Comparison of ENCODE assay signal across 22 cellular contexts in the genomic region with DNA sequence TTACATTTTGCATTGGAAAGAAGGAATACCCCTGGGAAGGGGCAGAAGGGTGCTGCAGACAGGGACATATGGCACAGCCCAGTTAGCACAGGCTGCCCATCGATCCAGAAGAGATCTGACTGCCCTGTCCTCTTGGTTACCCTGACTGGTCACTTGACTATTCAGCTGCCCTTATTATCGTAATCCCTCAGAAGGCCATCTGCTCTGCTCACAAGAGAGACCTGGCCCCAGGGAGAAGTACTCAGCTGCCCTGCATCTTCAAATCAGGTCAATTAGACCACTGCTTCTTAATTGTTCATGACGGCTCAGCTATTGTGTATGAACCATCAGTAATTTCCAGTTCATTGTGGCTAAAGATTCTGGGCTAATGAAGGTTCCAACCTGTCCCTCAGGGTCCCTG.
"Had no signal": no experiment of that assay in that cellular context is flagged by ENCODE, and none has a peak within 500 bp of the region (broad histone marks: within the 10 kb centered on the region; RNA-seq: fewer than 3 reads in every experiment).

No MANE protein-coding gene starts in this region.

- H3K4me1 ChIP-seq: esophagus squamous epithelium, gastroesophageal sphincter, lower lobe of right lung, thyroid gland, upper lobe of right lung had no signal

- H3K36me3 Mint-ChIP-seq: activated naive CD8-positive, alpha-beta T cell treated with anti-CD3 and anti-CD28 coated beads for 36 hours; naive B cell; T-cell; WTC11 had no signal

- H3K4me3 ChIP-seq: coronary artery, esophagus squamous epithelium, gastroesophageal sphincter, heart left ventricle, lower lobe of right lung, thyroid gland, upper lobe of right lung had no signal

- H3K9me3 ChIP-seq: esophagus squamous epithelium, gastroesophageal sphincter, heart left ventricle, lower lobe of right lung, thyroid gland, upper lobe of right lung had no signal

- H3K27me3 ChIP-seq: esophagus squamous epithelium, gastroesophageal sphincter, heart left ventricle, thyroid gland, upper lobe of right lung had no signal

- H3K27ac Mint-ChIP-seq: activated CD4-positive, alpha-beta T cell treated with anti-CD3 and anti-CD28 coated beads for 36 hours; activated naive CD8-positive, alpha-beta T cell treated with anti-CD3 and anti-CD28 coated beads for 36 hours; activated T-helper 2 cell treated with anti-CD3 and anti-CD28 coated beads, Interferon-gamma antibody, Interleukin-2, Interleukin-4, amounts not matched to agents 10 μg/mL and 5 μg/mL and 100 μg/mL, durations not matched to agents 14 hours and 24 hours and 36 hours; naive B cell; T-cell; WTC11 had no signal

- H3K4me3 Mint-ChIP-seq: activated CD4-positive, alpha-beta T cell treated with anti-CD3 and anti-CD28 coated beads for 36 hours; activated naive CD8-positive, alpha-beta T cell treated with anti-CD3 and anti-CD28 coated beads for 36 hours; activated T-cell treated with anti-CD3 and anti-CD28 coated beads, Interleukin-2, amount 50 U/mL, for 4 hours; naive B cell; neural crest cell; T-cell; WTC11 had no signal

- H3K27ac ChIP-seq: coronary artery, esophagus squamous epithelium, gastroesophageal sphincter, heart left ventricle, lower lobe of right lung, thyroid gland, upper lobe of right lung had no signal

- DNase-seq: activated CD4-positive, alpha-beta T cell treated with anti-CD3 and anti-CD28 coated beads for 36 hours; activated CD4-positive, alpha-beta T cell treated with anti-CD3 and anti-CD28 coated beads, Interleukin-2, amount 50 U/mL, for 4 hours; activated CD8-positive, alpha-beta memory T cell treated with anti-CD3 and anti-CD28 coated beads, Interleukin-2, amount 50 U/mL, for 48 hours; activated naive CD4-positive, alpha-beta T cell; activated naive CD8-positive, alpha-beta T cell treated with anti-CD3 and anti-CD28 coated beads for 36 hours; activated T-cell treated with anti-CD3 and anti-CD28 coated beads, Interleukin-2, amount 50 U/mL, for 4 hours; central memory CD4-positive, alpha-beta T cell; esophagus squamous epithelium; heart left ventricle; lower lobe of right lung; mesendoderm; naive B cell; stimulated activated CD4-positive, alpha-beta T cell treated with anti-CD3 and anti-CD28 coated beads, Interleukin-4, amount 100 ng/mL, for 24 hours; stimulated activated naive CD8-positive, alpha-beta T cell treated with anti-CD3 and anti-CD28 coated beads, Interleukin-15, Interleukin-2, amounts not matched to agents 100 U/mL and 50 U/mL, for 24 hours; T-cell; thyroid gland; upper lobe of right lung had no signal

- ATAC-seq: activated CD4-positive, alpha-beta T cell treated with anti-CD3 and anti-CD28 coated beads for 36 hours; activated T-cell treated with anti-CD3 and anti-CD28 coated beads, Interleukin-2, amount 50 U/mL, for 4 hours; gastroesophageal sphincter; heart left ventricle; lower lobe of right lung; stimulated activated naive CD8-positive, alpha-beta T cell treated with anti-CD3 and anti-CD28 coated beads, Interleukin-15, Interleukin-2, amounts not matched to agents 100 U/mL and 50 U/mL, for 24 hours; T-cell; upper lobe of right lung; WTC11 had no signal

- H3K4me1 Mint-ChIP-seq: activated CD4-positive, alpha-beta T cell treated with anti-CD3 and anti-CD28 coated beads for 36 hours; activated naive CD8-positive, alpha-beta T cell treated with anti-CD3 and anti-CD28 coated beads for 36 hours; naive B cell; neural crest cell; T-cell had no signal

- H3K27me3 Mint-ChIP-seq: activated CD4-positive, alpha-beta T cell treated with anti-CD3 and anti-CD28 coated beads for 36 hours; activated naive CD8-positive, alpha-beta T cell treated with anti-CD3 and anti-CD28 coated beads for 36 hours; naive B cell; T-cell had no signal

- H3K36me3 ChIP-seq: esophagus squamous epithelium, gastroesophageal sphincter, heart left ventricle, lower lobe of right lung, thyroid gland, upper lobe of right lung had no signal
